1 cellular context compared by ENCODE assay signal in genomic region chr6:138645976-138646640, GRCh38.
TF ChIP-seq lines count a peak whose summit lies in the region.

No MANE protein-coding gene starts in this region.

TF ChIP-seq in IMR-90, 13 proteins besides CTCF, POLR2A, EP300 and RAD21:
- TF ChIP-seq MXI1 (IDR thresholded peaks at IDR 0.05; ENCODE audit: borderline replicate concordance, low read depth, low read length) (no peak), CEBPB (IDR thresholded peaks at IDR 0.05; ENCODE audit: low read depth, low read length) (0 out of 2 replicates have a peak, but pooled peaks have one; percentile 21)
- TF ChIP-seq, protein P1, sequence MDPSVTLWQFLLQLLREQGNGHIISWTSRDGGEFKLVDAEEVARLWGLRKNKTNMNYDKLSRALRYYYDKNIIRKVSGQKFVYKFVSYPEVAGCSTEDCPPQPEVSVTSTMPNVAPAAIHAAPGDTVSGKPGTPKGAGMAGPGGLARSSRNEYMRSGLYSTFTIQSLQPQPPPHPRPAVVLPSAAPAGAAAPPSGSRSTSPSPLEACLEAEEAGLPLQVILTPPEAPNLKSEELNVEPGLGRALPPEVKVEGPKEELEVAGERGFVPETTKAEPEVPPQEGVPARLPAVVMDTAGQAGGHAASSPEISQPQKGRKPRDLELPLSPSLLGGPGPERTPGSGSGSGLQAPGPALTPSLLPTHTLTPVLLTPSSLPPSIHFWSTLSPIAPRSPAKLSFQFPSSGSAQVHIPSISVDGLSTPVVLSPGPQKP (IDR thresholded peaks at IDR 0.05; ENCODE audit: borderline replicate concordance, low read depth, low read length), result no peak
TF ChIP-seq in IMR-90: peak in this region for 1.
